ENCODE assay signal across 8 cellular contexts in genomic region chr14:92323031-92323915, GRCh38. TPM values are rescaled to one million over a fixed set of nuclear protein-coding genes. Genes with fewer than 3 reads are reported as not detected.
DNase-seq lines count a peak whose midpoint lies in the region; ATAC-seq and TF ChIP-seq lines count a peak whose summit lies in the region.

A gene with protein sequence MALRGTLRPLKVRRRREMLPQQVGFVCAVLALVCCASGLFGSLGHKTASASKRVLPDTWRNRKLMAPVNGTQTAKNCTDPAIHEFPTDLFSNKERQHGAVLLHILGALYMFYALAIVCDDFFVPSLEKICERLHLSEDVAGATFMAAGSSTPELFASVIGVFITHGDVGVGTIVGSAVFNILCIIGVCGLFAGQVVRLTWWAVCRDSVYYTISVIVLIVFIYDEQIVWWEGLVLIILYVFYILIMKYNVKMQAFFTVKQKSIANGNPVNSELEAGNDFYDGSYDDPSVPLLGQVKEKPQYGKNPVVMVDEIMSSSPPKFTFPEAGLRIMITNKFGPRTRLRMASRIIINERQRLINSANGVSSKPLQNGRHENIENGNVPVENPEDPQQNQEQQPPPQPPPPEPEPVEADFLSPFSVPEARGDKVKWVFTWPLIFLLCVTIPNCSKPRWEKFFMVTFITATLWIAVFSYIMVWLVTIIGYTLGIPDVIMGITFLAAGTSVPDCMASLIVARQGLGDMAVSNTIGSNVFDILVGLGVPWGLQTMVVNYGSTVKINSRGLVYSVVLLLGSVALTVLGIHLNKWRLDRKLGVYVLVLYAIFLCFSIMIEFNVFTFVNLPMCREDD (plus strand): TSS chr14:92323165. CDS start chr14:92323831, 666 bp downstream.

- H3K27ac ChIP-seq in RWPE1 = no peak within 1 kb of the TSS
- H3K27ac ChIP-seq in heart right ventricle = no peak within 1 kb of the TSS

- CTCF ChIA-PET in RWPE1 (lab: Yijun Ruan, JAX) = interaction anchor here (0.5 to 1.2 kb wide), 6 partner anchors 9 to 470 kb away, joined by 3 to 5 read pairs (median 3); no protein-coding TSS in a partner anchor

- TF ChIP-seq CTCF in GM10266 (IDR thresholded peaks at IDR 0.05; ENCODE audit: control insufficient read depth, insufficient read depth, low read depth, missing control alignments) (no peak), RWPE1 (conservative IDR thresholded peaks at IDR 0.05; ENCODE audit: low read depth) (no peak), heart right ventricle (IDR thresholded peaks at IDR 0.05) (peak in 1 of 9 donors; percentile 7)

- POLR2A ChIA-PET in RWPE1 (lab: Yijun Ruan, JAX; ENCODE audit: low non-redundant PET) = no interaction called here

- H3K36me3 ChIP-seq in heart right ventricle = no peaks in the 10 kb centered on the region

- H3K9me3 ChIP-seq in heart right ventricle = no peaks in the 10 kb centered on the region

- intact Hi-C loops in heart right ventricle (cut with DNase I) = no loop called here
- intact Hi-C loops in sciatic nerve (cut with DNase I) = no loop called here

- 0 to 1% methylated on average over 76 to 117 of the region's 117 CpGs for WGBS in heart right ventricle, 2 donors

- ATAC-seq in heart right ventricle (peak in 5 of 8 donors; percentile 19 to 65 (median 61)), sciatic nerve (peak; percentile 17), GM19452 (IDR thresholded peaks at IDR 0.05; ENCODE audit: unreplicated experiment) (no peak)

- H3K4me3 ChIP-seq in heart right ventricle = peak within 1 kb of the TSS in 9 of 10 donors; percentile 24 to 51 (median 46)

- H3K27me3 ChIP-seq in heart right ventricle = peaks cover 8 to 95% (median 80%) of the 10 kb centered on the region in 7 donors

- H3K4me1 ChIP-seq in heart right ventricle = peaks cover 0 to 19% (median 12%) of the 10 kb centered on the region in 9 donors

- DNase-seq in GM10266 (ENCODE audit: extremely low spot score) = peak; percentile 53
- peak; percentile 25 for DNase-seq in RWPE1 (ENCODE audit: low spot score)
- DNase-seq in heart right ventricle = peak in 1 of 2 donors; percentile 19
- DNase-seq in sciatic nerve (ENCODE audit: low spot score) = no peak
- no peak for DNase-seq in SKM-1 treated with dmso at 0.1 percent for 144 hours (lab: John Stamatoyannopoulos, UW; ENCODE audit: unreplicated experiment)
- DNase-seq in activated CD4-positive, CD25-positive, alpha-beta regulatory T cell treated with anti-CD3 and anti-CD28 coated beads, Interleukin-2, amount 50 U/mL, for 72 hours = no peak
- DNase-seq in UCSD-AML1 (lab: John Stamatoyannopoulos, UW; ENCODE audit: unreplicated experiment) = no peak

RNA-seq across cellular contexts. Expression of the gene that starts here (rescaled TPM):
- total RNA-seq in heart right ventricle (under 1 TPM; 0.08 to 0.74 (median 0.26) TPM), sciatic nerve (3.6 TPM)
- under 1 TPM; 0.09 to 0.29 TPM for polyA plus RNA-seq in heart right ventricle

Comparison
In these comparisons a context has a peak if more than half of its experiments do, and no peak if none do; other contexts are left out.
1. Peak in ATAC-seq and H3K4me3 ChIP-seq in heart right ventricle; RNA of the gene not detected or under 1 TPM.
2. DNase-seq: peak in GM10266 (single experiment) and RWPE1 (single experiment); none in sciatic nerve (single experiment), SKM-1 treated with dmso at 0.1 percent for 144 hours (single experiment), activated CD4-positive, CD25-positive, alpha-beta regulatory T cell treated with anti-CD3 and anti-CD28 coated beads, Interleukin-2, amount 50 U/mL, for 72 hours (single experiment) and UCSD-AML1 (single experiment).